In genomic region chr1:70024272-70024671, GRCh38 we compare ENCODE assay signal across 36 cellular contexts.
A peak's percentile ranks its signal among the peaks of the same experiment; 100 is the strongest.
DNase-seq lines count a peak whose midpoint lies in the region; ATAC-seq, FAIRE-seq and TF ChIP-seq lines count a peak whose summit lies in the region.
"Had no signal": no experiment of that assay in that cellular context is flagged by ENCODE, and none has a peak within 500 bp of the region (broad histone marks: within the 10 kb centered on the region; RNA-seq: fewer than 3 reads in every experiment).

No MANE protein-coding gene starts in this region.

- CTCF ChIA-PET in IMR-90 (lab: Yijun Ruan, JAX), result no interaction called here
- CTCF ChIA-PET in K562 (lab: Yijun Ruan, JAX; ENCODE audit: low intra/inter-chr PET ratio), result no interaction called here
- CTCF ChIA-PET in H1 (lab: Charles Lee; ENCODE audit: partially characterized antibody), result no interaction called here
- CTCF ChIA-PET in activated CD4-positive, alpha-beta T cell treated with anti-CD3 and anti-CD28 coated beads, Interleukin-2, amount 10 ng/mL, durations not matched to agents 7 days and 5 days (lab: Charles Lee), result no interaction called here
- CTCF ChIA-PET in activated CD8-positive, alpha-beta memory T cell treated with anti-CD3 and anti-CD28 coated beads, Interleukin-2, amount 10 ng/mL, durations not matched to agents 7 days and 5 days (lab: Charles Lee), result no interaction called here

- H4K8ac ChIP-seq in IMR-90 (ENCODE audit: low read depth in 2 of 2, low read length in 2 of 2), result no peak overlapping the region
- H4K8ac ChIP-seq in H1 (ENCODE audit: extremely low read depth, insufficient read depth, low read length), result no peak overlapping the region

- H3K23ac ChIP-seq in IMR-90 (ENCODE audit: low read depth, low read length) (no peak overlapping the region), H1 (ENCODE audit: insufficient read length) (no peak overlapping the region)

- H3K79me2 ChIP-seq in K562 (ENCODE audit: control insufficient read depth, insufficient read depth, low read length) (no peaks in the 10 kb centered on the region), H1 (ENCODE audit: control insufficient read depth in 1 of 2, insufficient read depth in 2 of 2, low read length in 2 of 2) (no peaks in the 10 kb centered on the region)

- H3K4me1 ChIP-seq in IMR-90 (ENCODE audit: control insufficient read depth, insufficient read depth, low read length) (no peaks in the 10 kb centered on the region), K562 (replicated peaks in 1 of 2; ENCODE audit: control insufficient read depth in 2 of 2, insufficient read depth in 2 of 2, low read length in 2 of 2) (no peaks in the 10 kb centered on the region), H1 (replicated peaks in 1 of 4; ENCODE audit: control insufficient read depth in 3 of 4, insufficient read depth in 4 of 4, low read length in 3 of 4) (no peaks in the 10 kb centered on the region; a peak in 1 of 7 replicates), kidney (ENCODE audit: control insufficient read depth in 1 of 2, insufficient read depth in 1 of 2, low read depth in 1 of 2, low read length in 2 of 2) (no peaks in the 10 kb centered on the region)
- H3K4me1 ChIP-seq: A549, BE2C, Caco-2 had no signal

- no peak overlapping the region for H3K4me2 ChIP-seq in IMR-90 (ENCODE audit: low read depth, low read length)
- no peak overlapping the region for H3K4me2 ChIP-seq in K562 (ENCODE audit: insufficient read depth, low read length)
- no peak overlapping the region for H3K4me2 ChIP-seq in H1 (ENCODE audit: insufficient read depth in 1 of 2, low read depth in 2 of 2, low read length in 2 of 2)
- H3K4me2 ChIP-seq: A549; BLaER1; BLaER1 treated with 17β-estradiol and CSF1 and Interleukin-3, amounts not matched to agents 10 nM and 100 nM had no signal

- no peak overlapping the region for H2AFZ ChIP-seq in IMR-90 (replicated peaks; ENCODE audit: low read length, poor library complexity)
- H2AFZ ChIP-seq in K562 (ENCODE audit: low read depth, low read length), result no peak overlapping the region
- no peak overlapping the region for H2AFZ ChIP-seq in H1 (ENCODE audit: low read length)

- WGBS in IMR-90 (ENCODE audit: extremely low coverage in 2 of 2, insufficient read length in 1 of 2), 2 experiments, result no CpG with 5 or more reads among the region's 1 CpG
- WGBS in K562 (ENCODE audit: insufficient coverage, low coverage, missing lambda C conversion rate), result 4% methylated on average over 1 of the region's 1 CpG
- 85% methylated on average over 1 of the region's 1 CpG; no CpG with 5 or more reads in 1 of the 2 experiments for WGBS in H1 (ENCODE audit: extremely low coverage in 1 of 2, insufficient coverage in 1 of 2, insufficient read length in 1 of 2, insufficient replicate concordance in 2 of 2, low coverage in 1 of 2, low lambda C conversion rate in 2 of 2, missing lambda C conversion rate in 1 of 2), 2 experiments

- H3K9me3 ChIP-seq in IMR-90 (ENCODE audit: control insufficient read depth, insufficient read depth, low read length) (no peaks in the 10 kb centered on the region), K562 (replicated peaks; ENCODE audit: control insufficient read depth, insufficient read depth, low read depth, low read length) (no peaks in the 10 kb centered on the region), H1 (ENCODE audit: insufficient read depth in 2 of 2, low read depth in 1 of 2, low read length in 1 of 2) (no peaks in the 10 kb centered on the region), kidney (ENCODE audit: control insufficient read depth in 1 of 2, low read length in 2 of 2) (no peaks in the 10 kb centered on the region)
- H3K9me3 ChIP-seq: A549; BE2C; BLaER1; BLaER1 treated with 17β-estradiol and CSF1 and Interleukin-3, amounts not matched to agents 10 nM and 100 nM; Caco-2 had no signal

- no peaks in the 10 kb centered on the region for H3K23me2 ChIP-seq in H1 (ENCODE audit: low read depth, low read length)

- no peak overlapping the region for H2BK120ac ChIP-seq in IMR-90 (ENCODE audit: low read depth, low read length)
- H2BK120ac ChIP-seq in H1 (replicated peaks; ENCODE audit: low read depth, low read length), result no peak overlapping the region

- H3K36me3 Mint-ChIP-seq in endothelial cell (ENCODE audit: low read depth, unreplicated experiment), result no peaks in the 10 kb centered on the region
- no peaks in the 10 kb centered on the region for H3K36me3 Mint-ChIP-seq in effector memory CD8-positive, alpha-beta T cell (ENCODE audit: insufficient read depth)
- H3K36me3 Mint-ChIP-seq in activated CD4-positive, alpha-beta T cell treated with anti-CD3 and anti-CD28 coated beads, Interleukin-2, amount 10 ng/mL, durations not matched to agents 7 days and 5 days (ENCODE audit: low read depth), result no peaks in the 10 kb centered on the region
- no peaks in the 10 kb centered on the region for H3K36me3 Mint-ChIP-seq in activated CD8-positive, alpha-beta memory T cell treated with anti-CD3 and anti-CD28 coated beads, Interleukin-2, amount 10 ng/mL, durations not matched to agents 7 days and 5 days
- H3K36me3 Mint-ChIP-seq: CD14-positive monocyte; CD4-positive, alpha-beta memory T cell; CD4-positive, CD25-positive, alpha-beta regulatory T cell; CD8-positive, alpha-beta memory T cell; CD8-positive, alpha-beta T cell had no signal

- ATAC-seq in IMR-90 (ENCODE audit: low read depth) (no peak), K562 (no peak)
- ATAC-seq in effector memory CD8-positive, alpha-beta T cell (replicated peaks), result no peak
- ATAC-seq in activated CD8-positive, alpha-beta memory T cell treated with anti-CD3 and anti-CD28 coated beads, Interleukin-2, amount 10 ng/mL, durations not matched to agents 7 days and 5 days, result no peak
- ATAC-seq: A549; CD8-positive, alpha-beta T cell had no signal

- H3K27me3 ChIP-seq in IMR-90 (ENCODE audit: control insufficient read depth, insufficient read depth, low read length), result no peaks in the 10 kb centered on the region
- no peaks in the 10 kb centered on the region for H3K27me3 ChIP-seq in K562 (ENCODE audit: control insufficient read depth in 2 of 2, insufficient read depth in 2 of 2, low read length in 2 of 2)
- H3K27me3 ChIP-seq in H1 (replicated peaks in 1 of 4; ENCODE audit: control insufficient read depth in 3 of 4, extremely low read depth in 1 of 4, insufficient read depth in 3 of 4, low read length in 3 of 4), result no peaks in the 10 kb centered on the region
- H3K27me3 ChIP-seq: BE2C; BLaER1; BLaER1 treated with 17β-estradiol and CSF1 and Interleukin-3, amounts not matched to agents 10 nM and 100 nM had no signal

- TF ChIP-seq EP300 in K562 (IDR thresholded peaks at IDR 0.05; ENCODE audit: low read length), result no peak
- no peak for TF ChIP-seq EP300 in H1 (IDR thresholded peaks at IDR 0.05; ENCODE audit: borderline replicate concordance in 1 of 2, low read depth in 2 of 2, low read length in 2 of 2)

- no TSS peak for BruUV-seq in IMR-90 (replicated peaks; lab: Mats Ljungman, UMichigan)
- BruUV-seq in K562 (replicated peaks; lab: Mats Ljungman, UMichigan), result no TSS peak

- H3K4me1 Mint-ChIP-seq in endothelial cell (ENCODE audit: unreplicated experiment), result no peaks in the 10 kb centered on the region
- H3K4me1 Mint-ChIP-seq in effector memory CD8-positive, alpha-beta T cell (ENCODE audit: low read depth in 2 of 2), result no peaks in the 10 kb centered on the region
- no peaks in the 10 kb centered on the region for H3K4me1 Mint-ChIP-seq in activated CD4-positive, alpha-beta T cell treated with anti-CD3 and anti-CD28 coated beads, Interleukin-2, amount 10 ng/mL, durations not matched to agents 7 days and 5 days
- H3K4me1 Mint-ChIP-seq in activated CD8-positive, alpha-beta memory T cell treated with anti-CD3 and anti-CD28 coated beads, Interleukin-2, amount 10 ng/mL, durations not matched to agents 7 days and 5 days, result no peaks in the 10 kb centered on the region
- H3K4me1 Mint-ChIP-seq: B cell; CD14-positive monocyte; CD4-positive, alpha-beta memory T cell; CD4-positive, CD25-positive, alpha-beta regulatory T cell; CD8-positive, alpha-beta memory T cell had no signal

- H4K20me1 ChIP-seq in IMR-90 (ENCODE audit: insufficient read depth, low read length) (no peaks in the 10 kb centered on the region), K562 (replicated peaks; ENCODE audit: control insufficient read depth, insufficient read depth, low read length) (no peaks in the 10 kb centered on the region), H1 (replicated peaks in 1 of 2; ENCODE audit: control insufficient read depth in 1 of 2, insufficient read depth in 2 of 2, low read length in 2 of 2) (no peaks in the 10 kb centered on the region)
- H4K20me1 ChIP-seq: BLaER1; BLaER1 treated with 17β-estradiol and CSF1 and Interleukin-3, amounts not matched to agents 10 nM and 100 nM had no signal

- dilution Hi-C loops in IMR-90 (cut with HindIII; ENCODE audit: low sequenced_read_pairs, unreplicated experiment), result no loop called here

- no peak overlapping the region for H3K56ac ChIP-seq in IMR-90 (ENCODE audit: extremely low read depth, insufficient read depth, low read length)
- H3K56ac ChIP-seq in H1 (replicated peaks; ENCODE audit: insufficient read length, low read depth, low read length), result no peak overlapping the region

- H3K27me3 Mint-ChIP-seq in endothelial cell (ENCODE audit: unreplicated experiment), result no peaks in the 10 kb centered on the region
- H3K27me3 Mint-ChIP-seq in effector memory CD8-positive, alpha-beta T cell, result no peaks in the 10 kb centered on the region
- no peaks in the 10 kb centered on the region for H3K27me3 Mint-ChIP-seq in activated CD4-positive, alpha-beta T cell treated with anti-CD3 and anti-CD28 coated beads, Interleukin-2, amount 10 ng/mL, durations not matched to agents 7 days and 5 days
- peaks cover 2% of the 10 kb centered on the region for H3K27me3 Mint-ChIP-seq in activated CD8-positive, alpha-beta memory T cell treated with anti-CD3 and anti-CD28 coated beads, Interleukin-2, amount 10 ng/mL, durations not matched to agents 7 days and 5 days
- H3K27me3 Mint-ChIP-seq: B cell; CD4-positive, alpha-beta memory T cell; CD4-positive, alpha-beta T cell; CD4-positive, CD25-positive, alpha-beta regulatory T cell; CD8-positive, alpha-beta memory T cell had no signal

- TF ChIP-seq CTCF in IMR-90 (conservative IDR thresholded peaks at IDR 0.05; ENCODE audit: low read depth, low read length) (no peak), K562 (IDR thresholded peaks at IDR 0.05 in 2 of 3, conservative IDR thresholded peaks at IDR 0.05 in 1 of 3; ENCODE audit: insufficient read depth in 2 of 3, low read depth in 1 of 3, low read length in 3 of 3) (no peak), H1 (IDR thresholded peaks at IDR 0.05; ENCODE audit: control extremely low read depth in 1 of 3, insufficient read depth in 1 of 3, low read depth in 1 of 3, low read length in 3 of 3) (no peak), kidney (IDR thresholded peaks at IDR 0.05; ENCODE audit: borderline replicate concordance, extremely low read depth, insufficient read depth) (no peak), endothelial cell (IDR thresholded peaks at IDR 0.05; ENCODE audit: unreplicated experiment) (no peak)

- H3K36me3 ChIP-seq in IMR-90 (ENCODE audit: control insufficient read depth, insufficient read depth, low read length), result no peaks in the 10 kb centered on the region
- no peaks in the 10 kb centered on the region for H3K36me3 ChIP-seq in K562 (ENCODE audit: control insufficient read depth, insufficient read depth, low read length)
- H3K36me3 ChIP-seq in H1 (ENCODE audit: control insufficient read depth in 2 of 4, insufficient read depth in 4 of 4, low read length in 3 of 4), result no peaks in the 10 kb centered on the region
- no peaks in the 10 kb centered on the region for H3K36me3 ChIP-seq in kidney (ENCODE audit: control insufficient read depth in 1 of 2, insufficient read depth in 2 of 2, low read length in 2 of 2)
- H3K36me3 ChIP-seq: BE2C; BLaER1; BLaER1 treated with 17β-estradiol and CSF1 and Interleukin-3, amounts not matched to agents 10 nM and 100 nM had no signal

- H2BK15ac ChIP-seq in IMR-90 (ENCODE audit: low read depth, low read length) (no peak overlapping the region), H1 (ENCODE audit: low read length) (no peak overlapping the region)

- H3K4me3 ChIP-seq in IMR-90 (ENCODE audit: insufficient read depth, low read depth, low read length) (no peak overlapping the region), K562 (no peak overlapping the region), H1 (ENCODE audit: extremely low read depth in 1 of 4, insufficient read depth in 2 of 4, low read depth in 3 of 4, low read length in 4 of 4) (no peak overlapping the region), kidney (ENCODE audit: low read length in 2 of 2) (no peak overlapping the region)
- H3K4me3 ChIP-seq: A549; BLaER1; BLaER1 treated with 17β-estradiol and CSF1 and Interleukin-3, amounts not matched to agents 10 nM and 100 nM had no signal

- in situ Hi-C loops in IMR-90 (cut with MboI; ENCODE audit: low sequenced_read_pairs), result no loop called here
- in situ Hi-C loops in K562 (cut with MboI), result no loop called here

- POLR2A ChIA-PET in IMR-90 (lab: Charles Lee; ENCODE audit: unreplicated experiment), result no interaction called here
- POLR2A ChIA-PET in K562 (lab: Yijun Ruan, JAX), result interaction anchor here (0.5 kb wide), 1 partner anchor 10 kb away, joined by 6 read pairs; no protein-coding TSS in a partner anchor
- POLR2A ChIA-PET in H1 (lab: Charles Lee; ENCODE audit: partially characterized antibody), result no interaction called here
- POLR2A ChIA-PET in activated CD4-positive, alpha-beta T cell treated with anti-CD3 and anti-CD28 coated beads, Interleukin-2, amount 10 ng/mL, durations not matched to agents 7 days and 5 days (lab: Charles Lee), result no interaction called here

- FAIRE-seq in K562 (lab: Jason Lieb, UNC) (no peak), H1 (lab: Jason Lieb, UNC) (no peak), kidney (lab: Jason Lieb, UNC) (peak; percentile 23)
- FAIRE-seq: A549, D721Med had no signal

- H3K79me1 ChIP-seq in IMR-90 (ENCODE audit: low read depth in 1 of 2, low read length in 2 of 2) (no peaks in the 10 kb centered on the region), H1 (ENCODE audit: low read depth, low read length) (no peaks in the 10 kb centered on the region)

- no peak for DNase-seq in IMR-90
- no peak for DNase-seq in K562 (ENCODE audit: extremely low read depth in 1 of 4, low spot score in 3 of 4)
- no peak for DNase-seq in H1 (ENCODE audit: low read depth in 1 of 2, low spot score in 2 of 2)
- no peak for DNase-seq in kidney
- no peak for DNase-seq in endothelial cell (ENCODE audit: low spot score)
- DNase-seq in effector memory CD8-positive, alpha-beta T cell, result no peak
- no peak for DNase-seq in activated CD4-positive, alpha-beta T cell treated with anti-CD3 and anti-CD28 coated beads, Interleukin-2, amount 10 ng/mL, durations not matched to agents 7 days and 5 days
- no peak for DNase-seq in activated CD8-positive, alpha-beta memory T cell treated with anti-CD3 and anti-CD28 coated beads, Interleukin-2, amount 10 ng/mL, durations not matched to agents 7 days and 5 days
- DNase-seq: 8988T; ACHN; AML-193; BE2C; C1 segment of cervical spinal cord; Caco-2; Calu3; CD4-positive, alpha-beta memory T cell; CD4-positive, alpha-beta T cell; CD4-positive, CD25-positive, alpha-beta regulatory T cell; CD8-positive, alpha-beta memory T cell; CD8-positive, alpha-beta T cell; COR-L47; DMS 273 treated with DMSO at 0.1 percent for 48 hours; DMS153; DMS53; DMS79; DMS79 treated with DMSO at 0.1 percent for 48 hours; DND-41; EL had no signal

- no peak overlapping the region for H3K27ac ChIP-seq in IMR-90 (ENCODE audit: insufficient read depth, low read length)
- H3K27ac ChIP-seq in K562 (ENCODE audit: extremely low read depth, low read depth, low read length), result no peak overlapping the region
- H3K27ac ChIP-seq in H1 (ENCODE audit: low read depth, low read length), result no peak overlapping the region
- H3K27ac ChIP-seq in kidney (ENCODE audit: low read depth in 2 of 2, low read length in 2 of 2), result no peak overlapping the region
- H3K27ac ChIP-seq: 22Rv1; A549; BLaER1; BLaER1 treated with 17β-estradiol and CSF1 and Interleukin-3, amounts not matched to agents 10 nM and 100 nM; C4-2B had no signal

- H2AK9ac ChIP-seq in IMR-90 (replicated peaks; ENCODE audit: low read depth, low read length, poor library complexity), result no peak overlapping the region

- H3K9me1 ChIP-seq in IMR-90 (ENCODE audit: insufficient read depth, low read length), result no peaks in the 10 kb centered on the region
- no peaks in the 10 kb centered on the region for H3K9me1 ChIP-seq in K562 (ENCODE audit: control insufficient read depth, insufficient read depth, low read length)

- H4K91ac ChIP-seq in IMR-90 (ENCODE audit: insufficient read depth, low read depth, low read length) (no peak overlapping the region), H1 (replicated peaks; ENCODE audit: insufficient read length, low read length) (no peak overlapping the region)

- no peaks in the 10 kb centered on the region for H3K9me3 Mint-ChIP-seq in endothelial cell (ENCODE audit: unreplicated experiment)
- no peaks in the 10 kb centered on the region for H3K9me3 Mint-ChIP-seq in effector memory CD8-positive, alpha-beta T cell
- no peaks in the 10 kb centered on the region for H3K9me3 Mint-ChIP-seq in activated CD4-positive, alpha-beta T cell treated with anti-CD3 and anti-CD28 coated beads, Interleukin-2, amount 10 ng/mL, durations not matched to agents 7 days and 5 days
- H3K9me3 Mint-ChIP-seq in activated CD8-positive, alpha-beta memory T cell treated with anti-CD3 and anti-CD28 coated beads, Interleukin-2, amount 10 ng/mL, durations not matched to agents 7 days and 5 days (ENCODE audit: low read depth), result no peaks in the 10 kb centered on the region
- H3K9me3 Mint-ChIP-seq: CD14-positive monocyte; CD4-positive, alpha-beta memory T cell; CD4-positive, alpha-beta T cell; CD4-positive, CD25-positive, alpha-beta regulatory T cell; CD8-positive, alpha-beta T cell had no signal

- TF ChIP-seq POLR2A in IMR-90 (IDR thresholded peaks at IDR 0.05; ENCODE audit: low read depth, low read length) (no peak), K562 (conservative IDR thresholded peaks at IDR 0.05) (no peak), H1 (IDR thresholded peaks at IDR 0.05; ENCODE audit: control extremely low read depth in 1 of 2, low read depth in 2 of 2, low read length in 2 of 2) (no peak)

- H2BK5ac ChIP-seq in IMR-90 (ENCODE audit: low read depth, low read length, poor library complexity, severe bottlenecking) (no peak overlapping the region), H1 (ENCODE audit: low read depth, low read length) (no peak overlapping the region)

- H2BK20ac ChIP-seq in IMR-90 (ENCODE audit: low read depth, low read length) (no peak overlapping the region), H1 (ENCODE audit: low read length) (no peak overlapping the region)

- TF ChIP-seq RAD21 in IMR-90 (IDR thresholded peaks at IDR 0.05; ENCODE audit: low read length), result no peak
- TF ChIP-seq RAD21 in K562 (CRISPR knock-in tag; conservative IDR thresholded peaks at IDR 0.05 in 1 of 2, IDR thresholded peaks at IDR 0.05 in 1 of 2), result no peak
- TF ChIP-seq RAD21 in H1 (IDR thresholded peaks at IDR 0.05 in 1 of 2, conservative IDR thresholded peaks at IDR 0.05 in 1 of 2; ENCODE audit: low read depth in 2 of 2, low read length in 2 of 2), result no peak

- no peak overlapping the region for H2BK12ac ChIP-seq in H1 (ENCODE audit: low read depth, low read length)

- H3K14ac ChIP-seq in IMR-90 (replicated peaks; ENCODE audit: low read depth, low read length) (no peak overlapping the region), H1 (ENCODE audit: insufficient read length) (no peak overlapping the region)

- no peak overlapping the region for H3K4me3 Mint-ChIP-seq in endothelial cell (ENCODE audit: unreplicated experiment)
- no peak overlapping the region for H3K4me3 Mint-ChIP-seq in effector memory CD8-positive, alpha-beta T cell
- H3K4me3 Mint-ChIP-seq in activated CD4-positive, alpha-beta T cell treated with anti-CD3 and anti-CD28 coated beads, Interleukin-2, amount 10 ng/mL, durations not matched to agents 7 days and 5 days, result no peak overlapping the region
- H3K4me3 Mint-ChIP-seq in activated CD8-positive, alpha-beta memory T cell treated with anti-CD3 and anti-CD28 coated beads, Interleukin-2, amount 10 ng/mL, durations not matched to agents 7 days and 5 days, result no peak overlapping the region
- H3K4me3 Mint-ChIP-seq: B cell; CD14-positive monocyte; CD4-positive, alpha-beta memory T cell; CD4-positive, alpha-beta T cell; CD4-positive, CD25-positive, alpha-beta regulatory T cell; CD8-positive, alpha-beta memory T cell; CD8-positive, alpha-beta T cell had no signal

- no peak overlapping the region for H2AK5ac ChIP-seq in IMR-90 (ENCODE audit: low read depth, low read length)
- no peak overlapping the region for H2AK5ac ChIP-seq in H1 (ENCODE audit: low read depth, low read length)

- H3K9ac ChIP-seq in IMR-90 (ENCODE audit: low read depth, low read length) (no peak overlapping the region), K562 (ENCODE audit: insufficient read depth in 1 of 2, low read depth in 2 of 2, low read length in 2 of 2) (no peak overlapping the region), H1 (replicated peaks in 1 of 4; ENCODE audit: extremely low read depth in 1 of 4, low read depth in 3 of 4, low read length in 3 of 4) (no peak overlapping the region), kidney (ENCODE audit: low read length in 2 of 2) (no peak overlapping the region)
- H3K9ac ChIP-seq: BLaER1; BLaER1 treated with 17β-estradiol and CSF1 and Interleukin-3, amounts not matched to agents 10 nM and 100 nM had no signal

- intact Hi-C loops in IMR-90 (cut with micrococcal nuclease) (no loop called here), K562 (cut with micrococcal nuclease) (no loop called here), kidney (cut with DNase I) (no loop called here)

- H3K4ac ChIP-seq in IMR-90 (ENCODE audit: low read depth, low read length) (no peak overlapping the region), H1 (replicated peaks; ENCODE audit: insufficient read length, low read depth, low read length) (no peak overlapping the region)

- no peak overlapping the region for H3K18ac ChIP-seq in IMR-90 (ENCODE audit: low read depth, low read length)
- no peak overlapping the region for H3K18ac ChIP-seq in H1 (ENCODE audit: extremely low read depth, low read length)

- H4K5ac ChIP-seq in IMR-90 (ENCODE audit: low read depth, low read length) (no peak overlapping the region), H1 (ENCODE audit: insufficient read length, low read depth, low read length) (no peak overlapping the region)

- no peak overlapping the region for H3K27ac Mint-ChIP-seq in endothelial cell (ENCODE audit: unreplicated experiment)
- no peak overlapping the region for H3K27ac Mint-ChIP-seq in effector memory CD8-positive, alpha-beta T cell
- H3K27ac Mint-ChIP-seq in activated CD4-positive, alpha-beta T cell treated with anti-CD3 and anti-CD28 coated beads, Interleukin-2, amount 10 ng/mL, durations not matched to agents 7 days and 5 days, result no peak overlapping the region
- no peak overlapping the region for H3K27ac Mint-ChIP-seq in activated CD8-positive, alpha-beta memory T cell treated with anti-CD3 and anti-CD28 coated beads, Interleukin-2, amount 10 ng/mL, durations not matched to agents 7 days and 5 days
- H3K27ac Mint-ChIP-seq: B cell; CD14-positive monocyte; CD4-positive, alpha-beta memory T cell; CD4-positive, alpha-beta T cell; CD4-positive, CD25-positive, alpha-beta regulatory T cell; CD8-positive, alpha-beta memory T cell; CD8-positive, alpha-beta T cell had no signal
